In genomic region chr4:72118017-72118416, GRCh38 we compare ENCODE assay signal across 22 cellular contexts.
DNase-seq lines count a peak whose midpoint lies in the region; ATAC-seq, FAIRE-seq and TF ChIP-seq lines count a peak whose summit lies in the region.
"Had no signal": no experiment of that assay in that cellular context is flagged by ENCODE, and none has a peak within 500 bp of the region (broad histone marks: within the 10 kb centered on the region; RNA-seq: fewer than 3 reads in every experiment).

No MANE protein-coding gene starts in this region.

- H3K27ac Mint-ChIP-seq in progenitor cell of endocrine pancreas: no peak overlapping the region
- H3K27ac Mint-ChIP-seq: activated B cell treated with CpG ODN at 0.5 μM for 24 hours; activated CD8-positive, alpha-beta T cell treated with anti-CD3 and anti-CD28 coated beads, Interleukin-2, amount 10 ng/mL, durations not matched to agents 7 days and 5 days; activated naive CD4-positive, alpha-beta T cell treated with anti-CD3 and anti-CD28 coated beads, Interleukin-2, amount 50 U/mL, for 72 hours; nephron; T-helper 1 cell treated with Interleukin-12 subunit alpha and Interleukin-12 subunit beta and Interleukin-4 antibody, amounts not matched to agents 30 μg/mL and 1 μg/mL, for 36 hours had no signal

- BruUV-seq in GM12878 (replicated peaks; lab: Mats Ljungman, UMichigan): no TSS peak

- intact Hi-C loops in GM12878 (cut with micrococcal nuclease; ENCODE audit: unreplicated experiment): loop anchor here (10.0 kb wide), 1 partner anchor 1283 kb away; the partner anchor contains the start of gene GRSF1

- H3K36me3 Mint-ChIP-seq in progenitor cell of endocrine pancreas (ENCODE audit: insufficient read depth): no peaks in the 10 kb centered on the region
- H3K36me3 Mint-ChIP-seq: activated naive CD4-positive, alpha-beta T cell treated with anti-CD3 and anti-CD28 coated beads, Interleukin-2, amount 50 U/mL, for 72 hours had no signal

- TF ChIP-seq POLR2A in GM12878 (IDR thresholded peaks at IDR 0.05; ENCODE audit: low read depth, low read length): no peak

- H3K9me3 ChIP-seq in GM12878 (replicated peaks; ENCODE audit: control insufficient read depth, insufficient read depth, low read length): no peaks in the 10 kb centered on the region; the same call in 1 of the 3 replicates

- POLR2A ChIA-PET in GM12878 (lab: Charles Lee): no interaction called here

- no peak for TF ChIP-seq RAD21 in GM12878 (IDR thresholded peaks at IDR 0.05; ENCODE audit: insufficient read depth, low read depth, low read length)

- RAD21 ChIA-PET in GM12878 (lab: Charles Lee; ENCODE audit: unreplicated experiment): no interaction called here

- DNase-seq in GM12878 (ENCODE audit: low read depth, low spot score) (no peak), progenitor cell of endocrine pancreas (ENCODE audit: low spot score, unreplicated experiment) (no peak), activated gamma-delta T cell (lab: John Stamatoyannopoulos, UW) (no peak)
- no peak for DNase-seq in activated CD8-positive, alpha-beta memory T cell treated with anti-CD3 and anti-CD28 coated beads, Interleukin-2, amount 50 U/mL, for 48 hours
- DNase-seq: activated B cell treated with CpG ODN at 0.5 μM for 24 hours; activated CD8-positive, alpha-beta T cell treated with anti-CD3 and anti-CD28 coated beads, Interleukin-2, amount 10 ng/mL, durations not matched to agents 7 days and 5 days; activated T-cell treated with anti-CD3 and anti-CD28 coated beads, Interleukin-2, amount 50 U/mL, for 48 hours; mammary epithelial cell; NCI-H1436 treated with DMSO at 0.1 percent for 48 hours; NCI-H748 treated with DMSO at 0.1 percent for 48 hours; PC-3; posterior cingulate gyrus had no signal

- H3K4me1 Mint-ChIP-seq in progenitor cell of endocrine pancreas (ENCODE audit: low read depth): peaks cover 2% of the 10 kb centered on the region
- H3K4me1 Mint-ChIP-seq: activated B cell treated with CpG ODN at 0.5 μM for 24 hours, nephron had no signal

- no peak overlapping the region for H3K4me3 ChIP-seq in GM12878
- H3K4me3 ChIP-seq: hepatocyte had no signal

- CTCF ChIA-PET in GM12878 (lab: Yijun Ruan, JAX): no interaction called here

- WGBS in GM12878 (ENCODE audit: insufficient coverage, insufficient replicate concordance, low lambda C conversion rate, missing lambda C conversion rate): 47% methylated on average over 3 of the region's 3 CpGs

- no peak overlapping the region for H2AFZ ChIP-seq in GM12878 (ENCODE audit: control insufficient read depth, low read depth, low read length)
- H2AFZ ChIP-seq: hepatocyte had no signal

- peaks cover 4% of the 10 kb centered on the region for H3K9me3 Mint-ChIP-seq in progenitor cell of endocrine pancreas (ENCODE audit: low read depth)
- H3K9me3 Mint-ChIP-seq: activated B cell treated with CpG ODN at 0.5 μM for 24 hours; nephron; T-helper 1 cell treated with Interleukin-12 subunit alpha and Interleukin-12 subunit beta and Interleukin-4 antibody, amounts not matched to agents 30 μg/mL and 1 μg/mL, for 36 hours had no signal

- TF ChIP-seq CTCF in GM12878 (IDR thresholded peaks at IDR 0.05 in 2 of 3, conservative IDR thresholded peaks at IDR 0.05 in 1 of 3; ENCODE audit: control insufficient read depth in 2 of 3, extremely low read depth in 1 of 3, insufficient read depth in 1 of 3, low read depth in 3 of 3, low read length in 3 of 3): no peak
- no peak for TF ChIP-seq CTCF in progenitor cell of endocrine pancreas (IDR thresholded peaks at IDR 0.05; ENCODE audit: unreplicated experiment)

- SMC1A ChIA-PET in GM12878 (lab: Charles Lee; ENCODE audit: uncharacterized antibody, unreplicated experiment): interaction anchor here (1.2 kb wide), 1 partner anchor 23 kb away, joined by 3 read pairs; no protein-coding TSS in a partner anchor

- no peaks in the 10 kb centered on the region for H3K27me3 ChIP-seq in GM12878 (replicated peaks in 1 of 2; ENCODE audit: control insufficient read depth in 2 of 2, insufficient read depth in 2 of 2, low read length in 1 of 2)
- H3K27me3 ChIP-seq: hepatocyte had no signal

- in situ Hi-C loops in GM12878 (cut with MboI): loop anchor here (25.0 kb wide), 1 partner anchor 1494 kb away; the partner anchor contains the start of gene RASSF6

- no peaks in the 10 kb centered on the region for H3K36me3 ChIP-seq in GM12878 (ENCODE audit: control insufficient read depth in 2 of 2, insufficient read depth in 2 of 2, low read length in 1 of 2)

- no peaks in the 10 kb centered on the region for H3K79me2 ChIP-seq in GM12878 (ENCODE audit: control insufficient read depth, insufficient read depth, low read length)
- H3K79me2 ChIP-seq: hepatocyte had no signal

- H3K4me1 ChIP-seq in GM12878 (ENCODE audit: control insufficient read depth, insufficient read depth, low read length): no peaks in the 10 kb centered on the region; the same call in 1 of the 2 replicates

- ATAC-seq in GM18867 (IDR thresholded peaks at IDR 0.05; ENCODE audit: unreplicated experiment): peak; percentile 97
- ATAC-seq in GM21786 (IDR thresholded peaks at IDR 0.05; ENCODE audit: unreplicated experiment): peak; percentile 80
- ATAC-seq in HG03280 (IDR thresholded peaks at IDR 0.05; ENCODE audit: unreplicated experiment): peak; percentile 51
- peak; percentile 94 for ATAC-seq in GM12878
- ATAC-seq: activated CD8-positive, alpha-beta T cell treated with anti-CD3 and anti-CD28 coated beads, Interleukin-2, amount 10 ng/mL, durations not matched to agents 7 days and 5 days; activated naive CD4-positive, alpha-beta T cell treated with anti-CD3 and anti-CD28 coated beads, Interleukin-2, amount 50 U/mL, for 72 hours; HCT116; PC-3 had no signal

- H3K4me2 ChIP-seq in GM12878 (ENCODE audit: control insufficient read depth, insufficient read depth): no peak overlapping the region
- H3K4me2 ChIP-seq: hepatocyte had no signal

- no peak for TF ChIP-seq EP300 in GM12878 (IDR thresholded peaks at IDR 0.05; ENCODE audit: borderline replicate concordance in 1 of 2, control insufficient read depth in 1 of 2, low read depth in 2 of 2, low read length in 2 of 2)

- H4K20me1 ChIP-seq in GM12878 (ENCODE audit: control insufficient read depth, insufficient read depth): no peaks in the 10 kb centered on the region

- H3K4me3 Mint-ChIP-seq in progenitor cell of endocrine pancreas (ENCODE audit: low read depth): no peak overlapping the region
- H3K4me3 Mint-ChIP-seq: activated B cell treated with CpG ODN at 0.5 μM for 24 hours; activated CD8-positive, alpha-beta T cell treated with anti-CD3 and anti-CD28 coated beads, Interleukin-2, amount 10 ng/mL, durations not matched to agents 7 days and 5 days; nephron; T-helper 1 cell treated with Interleukin-12 subunit alpha and Interleukin-12 subunit beta and Interleukin-4 antibody, amounts not matched to agents 30 μg/mL and 1 μg/mL, for 36 hours had no signal

- no peak for FAIRE-seq in GM12878 (lab: Jason Lieb, UNC)
- FAIRE-seq: colon, keratinocyte had no signal

- H3K27ac ChIP-seq in GM12878 (ENCODE audit: control insufficient read depth, insufficient read depth): no peak overlapping the region
- H3K27ac ChIP-seq: hepatocyte had no signal

- H3K9ac ChIP-seq in GM12878 (ENCODE audit: control insufficient read depth, insufficient read depth, low read length): no peak overlapping the region

- no peaks in the 10 kb centered on the region for H3K27me3 Mint-ChIP-seq in progenitor cell of endocrine pancreas
- H3K27me3 Mint-ChIP-seq: activated B cell treated with CpG ODN at 0.5 μM for 24 hours had no signal

TF ChIP-seq in GM12878, 131 proteins besides CTCF, POLR2A, EP300 and RAD21 (continues in another document):
- TF ChIP-seq ZNF24 (IDR thresholded peaks at IDR 0.05) (peak; percentile 69), RCOR1 (conservative IDR thresholded peaks at IDR 0.05; ENCODE audit: low read depth, low read length) (no peak), SUZ12 (IDR thresholded peaks at IDR 0.05; ENCODE audit: unreplicated experiment) (no peak), TARDBP (IDR thresholded peaks at IDR 0.05; ENCODE audit: borderline replicate concordance) (no peak), BMI1 (IDR thresholded peaks at IDR 0.05; ENCODE audit: borderline replicate concordance) (peak; percentile 37; the same call in 1 of the 2 replicates), DPF2 (IDR thresholded peaks at IDR 0.05) (peak; percentile 68; the same call in 1 of the 2 replicates), ZSCAN29 (IDR thresholded peaks at IDR 0.05) (no peak), CBX3 (IDR thresholded peaks at IDR 0.05; ENCODE audit: borderline replicate concordance, low read depth) (no peak), NFIC (IDR thresholded peaks at IDR 0.05; ENCODE audit: low read depth, low read length) (peak; percentile 36; the same call in 1 of the 2 replicates), SPI1 (IDR thresholded peaks at IDR 0.05; ENCODE audit: borderline replicate concordance, insufficient read depth, low read depth, low read length) (peak; percentile 91), EGR1 (IDR thresholded peaks at IDR 0.05; ENCODE audit: borderline replicate concordance in 1 of 2, low read depth in 2 of 2, low read length in 2 of 2) (no peak), IRF4 (IDR thresholded peaks at IDR 0.05; ENCODE audit: low read depth, low read length) (no peak), RBBP5 (conservative IDR thresholded peaks at IDR 0.05) (no peak), ELK1 (IDR thresholded peaks at IDR 0.05; ENCODE audit: low read depth, low read length) (no peak), STAT1 (conservative IDR thresholded peaks at IDR 0.05) (no peak), SMC3 (IDR thresholded peaks at IDR 0.05; ENCODE audit: borderline replicate concordance, low read length) (no peak), RUNX3 (IDR thresholded peaks at IDR 0.05; ENCODE audit: low read length) (peak; percentile 10; the same call in 1 of the 2 replicates), SMAD5 (IDR thresholded peaks at IDR 0.05; ENCODE audit: low read depth) (no peak), JUNB (IDR thresholded peaks at IDR 0.05) (0 out of 2 replicates have a peak, but pooled peaks have one; percentile 26), YBX1 (IDR thresholded peaks at IDR 0.05) (no peak), BACH1 (IDR thresholded peaks at IDR 0.05; ENCODE audit: borderline replicate concordance) (no peak), BCL11A (IDR thresholded peaks at IDR 0.05; ENCODE audit: low read depth, low read length) (peak; percentile 53; the same call in 1 of the 2 replicates), MTA2 (IDR thresholded peaks at IDR 0.05; ENCODE audit: low read depth) (peak; percentile 70)
